Comparison of ENCODE assay signal across 10 cellular contexts in genomic region chr22:40107244-40107643, GRCh38.
A peak's percentile ranks its signal among the peaks of the same experiment; 100 is the strongest.
DNase-seq lines count a peak whose midpoint lies in the region; FAIRE-seq and TF ChIP-seq lines count a peak whose summit lies in the region.
"Had no signal": no experiment of that assay in that cellular context is flagged by ENCODE, and none has a peak within 500 bp of the region (broad histone marks: within the 10 kb centered on the region; RNA-seq: fewer than 3 reads in every experiment).

No MANE protein-coding gene starts in this region.

- H3K4me3 ChIP-seq in DOHH2 (ENCODE audit: low read length) = peak overlapping the region; percentile 31; the same call in 1 of the 2 replicates
- H3K4me3 ChIP-seq in ovary = peak overlapping the region; percentile 0
- H3K4me3 ChIP-seq in brain microvascular endothelial cell (ENCODE audit: low read depth, low read length) = no peak overlapping the region

- H3K27me3 ChIP-seq in DOHH2 (ENCODE audit: control insufficient read depth, low read length) = no peaks in the 10 kb centered on the region
- H3K27me3 ChIP-seq in ovary = no peaks in the 10 kb centered on the region
- no peaks in the 10 kb centered on the region for H3K27me3 ChIP-seq in brain microvascular endothelial cell (replicated peaks)

- 0 to 6% (median 1%) methylated on average over 1 of the region's 1 CpG for WGBS in ovary, 3 donors

- no peak overlapping the region for H3K27ac ChIP-seq in DOHH2 (ENCODE audit: low read depth, low read length)
- H3K27ac ChIP-seq in ovary = peak overlapping the region in 1 of 2 donors; percentile 39
- H3K27ac ChIP-seq in brain microvascular endothelial cell = no peak overlapping the region

- TF ChIP-seq EP300 in ovary (IDR thresholded peaks at IDR 0.05) = no peak

- no peaks in the 10 kb centered on the region for H4K20me1 ChIP-seq in DOHH2 (ENCODE audit: control insufficient read depth, insufficient read depth, low read depth, low read length)

- H3K4me2 ChIP-seq in DOHH2 (ENCODE audit: low read length) = peak overlapping the region; percentile 14

- FAIRE-seq in endometrium (lab: Jason Lieb, UNC) = peak; percentile 57

- no peaks in the 10 kb centered on the region for H3F3A ChIP-seq in DOHH2 (ENCODE audit: control insufficient read depth, insufficient read depth)

- no peak for TF ChIP-seq POLR2A in ovary (IDR thresholded peaks at IDR 0.05)

- peaks cover 16% of the 10 kb centered on the region for H3K4me1 ChIP-seq in DOHH2 (ENCODE audit: control insufficient read depth, low read length)
- peaks cover 11% of the 10 kb centered on the region for H3K4me1 ChIP-seq in ovary (ENCODE audit: insufficient read depth)

- H3K36me3 ChIP-seq in DOHH2 (ENCODE audit: control insufficient read depth, low read length) (no peaks in the 10 kb centered on the region), ovary (no peaks in the 10 kb centered on the region), brain microvascular endothelial cell (replicated peaks) (no peaks in the 10 kb centered on the region)

- intact Hi-C loops in ovary (cut with DNase I) = no loop called here

- no peak for TF ChIP-seq CTCF in DOHH2 (IDR thresholded peaks at IDR 0.05; ENCODE audit: low read depth, low read length, poor library complexity, severe bottlenecking)
- TF ChIP-seq CTCF in ovary (IDR thresholded peaks at IDR 0.05) = no peak
- no peak for TF ChIP-seq CTCF in brain microvascular endothelial cell (IDR thresholded peaks at IDR 0.05; ENCODE audit: low read depth, low read length, missing control alignments)

- H3K79me2 ChIP-seq in DOHH2 (ENCODE audit: control insufficient read depth, low read length) = peaks cover 57% of the 10 kb centered on the region

- H3K9me2 ChIP-seq in DOHH2 (replicated peaks; ENCODE audit: control insufficient read depth, low read length) = no peaks in the 10 kb centered on the region

- in situ Hi-C loops in brain microvascular endothelial cell (cut with HindIII; ENCODE audit: low pct_ligation_motif_present, low sequenced_read_pairs) = no loop called here

- no peaks in the 10 kb centered on the region for H3K9me3 ChIP-seq in DOHH2 (ENCODE audit: control insufficient read depth, insufficient read depth, low read length)
- H3K9me3 ChIP-seq in ovary = no peaks in the 10 kb centered on the region

- DNase-seq in NAMALWA (ENCODE audit: low spot score) = peak; percentile 31
- no peak for DNase-seq in ovary
- DNase-seq in NCI-H345 treated with DMSO at 0.1 percent for 48 hours (lab: John Stamatoyannopoulos, UW; ENCODE audit: unreplicated experiment) = no peak
- DNase-seq in stimulated activated CD4-positive, alpha-beta T cell treated with anti-CD3 and anti-CD28 coated beads, Interleukin-4, amount 100 ng/mL, for 4 hours = no peak
- DNase-seq in brain microvascular endothelial cell = no peak
- DNase-seq in hippocampal formation (lab: John Stamatoyannopoulos, UW) = no peak
- DNase-seq: activated CD8-positive, alpha-beta memory T cell treated with anti-CD3 and anti-CD28 coated beads, Interleukin-2, amount 50 U/mL, for 48 hours; NCI-H69 had no signal
